In genomic region chr11:293293-293851, GRCh38 we compare ENCODE assay signal across 22 cellular contexts. TPM values are rescaled to one million over a fixed set of nuclear protein-coding genes. Genes with fewer than 3 reads are reported as not detected.
DNase-seq lines count a peak whose midpoint lies in the region; TF ChIP-seq lines count a peak whose summit lies in the region.
"Had no signal": no experiment of that assay in that cellular context is flagged by ENCODE, and none has a peak within 500 bp of the region (broad histone marks: within the 10 kb centered on the region; RNA-seq: fewer than 3 reads in every experiment).

No MANE protein-coding gene starts in this region.

- WGBS in esophagus squamous epithelium, 2 donors = 81 to 100% methylated on average over 1 to 6 of the region's 17 CpGs

- intact Hi-C loops in dendritic cell treated with granulocyte-macrophage colony-stimulating factor and Interleukin-4, amounts not matched to agents 40 ng/mL and 50 ng/mL, for 4 days (cut with micrococcal nuclease) = no loop called here
- intact Hi-C loops in posterior vena cava (cut with DNase I) = no loop called here
- intact Hi-C loops in esophagus squamous epithelium (cut with DNase I) = no loop called here

- H3K9me3 Mint-ChIP-seq in activated T-cell treated with anti-CD3 and anti-CD28 coated beads, Interleukin-2, amount 50 U/mL, for 24 hours = no peaks in the 10 kb centered on the region
- H3K9me3 Mint-ChIP-seq in dendritic cell treated with granulocyte-macrophage colony-stimulating factor and Interleukin-4, amounts not matched to agents 40 ng/mL and 50 ng/mL, for 4 days = no peaks in the 10 kb centered on the region
- H3K9me3 Mint-ChIP-seq: activated CD4-positive, alpha-beta memory T cell treated with anti-CD3 and anti-CD28 coated beads for 36 hours; activated naive CD8-positive, alpha-beta T cell treated with anti-CD3 and anti-CD28 coated beads, Interleukin-2, amount 50 U/mL, for 24 hours had no signal

- no peaks in the 10 kb centered on the region for H3K9me3 ChIP-seq in esophagus squamous epithelium
- H3K9me3 ChIP-seq: body of pancreas, Caco-2, gastrocnemius medialis, HAP-1 had no signal

- peaks cover 0 to 32% (median 0%) of the 10 kb centered on the region in 3 donors for H3K36me3 ChIP-seq in esophagus squamous epithelium
- H3K36me3 ChIP-seq: gastrocnemius medialis had no signal

- DNase-seq in activated T-cell treated with anti-CD3 and anti-CD28 coated beads, Interleukin-2, amount 50 U/mL, for 24 hours = peak; percentile 27
- no peak for DNase-seq in activated T-cell treated with anti-CD3 and anti-CD28 coated beads for 4 hours
- peak; percentile 74 for DNase-seq in posterior vena cava (ENCODE audit: low spot score)
- DNase-seq in NCI-H2029 (lab: John Stamatoyannopoulos, UW) = no peak
- no peak for DNase-seq in esophagus squamous epithelium (lab: John Stamatoyannopoulos, UW)
- DNase-seq: activated CD4-positive, alpha-beta memory T cell treated with anti-CD3 and anti-CD28 coated beads for 36 hours; activated naive CD8-positive, alpha-beta T cell treated with anti-CD3 and anti-CD28 coated beads, Interleukin-2, amount 50 U/mL, for 24 hours; effector memory CD4-positive, alpha-beta T cell; gastrocnemius medialis; hypothalamus; NCI-H1105; NCI-H2081; NCI-H82 had no signal

- peaks cover 13 to 33% (median 13%) of the 10 kb centered on the region in 3 donors for H3K4me1 ChIP-seq in esophagus squamous epithelium
- H3K4me1 ChIP-seq: gastrocnemius medialis had no signal

- no peak overlapping the region for H3K27ac Mint-ChIP-seq in activated T-cell treated with anti-CD3 and anti-CD28 coated beads, Interleukin-2, amount 50 U/mL, for 24 hours
- peak overlapping the region; percentile 26 for H3K27ac Mint-ChIP-seq in dendritic cell treated with granulocyte-macrophage colony-stimulating factor and Interleukin-4, amounts not matched to agents 40 ng/mL and 50 ng/mL, for 4 days
- H3K27ac Mint-ChIP-seq: activated CD4-positive, alpha-beta memory T cell treated with anti-CD3 and anti-CD28 coated beads for 36 hours; activated naive CD8-positive, alpha-beta T cell treated with anti-CD3 and anti-CD28 coated beads, Interleukin-2, amount 50 U/mL, for 24 hours had no signal

- peaks cover 13% of the 10 kb centered on the region for H3K36me3 Mint-ChIP-seq in activated T-cell treated with anti-CD3 and anti-CD28 coated beads, Interleukin-2, amount 50 U/mL, for 24 hours (ENCODE audit: low read depth)
- no peaks in the 10 kb centered on the region for H3K36me3 Mint-ChIP-seq in dendritic cell treated with granulocyte-macrophage colony-stimulating factor and Interleukin-4, amounts not matched to agents 40 ng/mL and 50 ng/mL, for 4 days (ENCODE audit: low read depth)
- H3K36me3 Mint-ChIP-seq: activated CD4-positive, alpha-beta memory T cell treated with anti-CD3 and anti-CD28 coated beads for 36 hours had no signal

- H3K4me3 Mint-ChIP-seq in activated T-cell treated with anti-CD3 and anti-CD28 coated beads, Interleukin-2, amount 50 U/mL, for 24 hours = no peak overlapping the region
- no peak overlapping the region for H3K4me3 Mint-ChIP-seq in dendritic cell treated with granulocyte-macrophage colony-stimulating factor and Interleukin-4, amounts not matched to agents 40 ng/mL and 50 ng/mL, for 4 days
- H3K4me3 Mint-ChIP-seq: activated CD4-positive, alpha-beta memory T cell treated with anti-CD3 and anti-CD28 coated beads for 36 hours; activated naive CD8-positive, alpha-beta T cell treated with anti-CD3 and anti-CD28 coated beads, Interleukin-2, amount 50 U/mL, for 24 hours had no signal

- H3K4me1 Mint-ChIP-seq in activated T-cell treated with anti-CD3 and anti-CD28 coated beads, Interleukin-2, amount 50 U/mL, for 24 hours (ENCODE audit: low read depth) = peaks cover 13% of the 10 kb centered on the region
- peaks cover 29% of the 10 kb centered on the region for H3K4me1 Mint-ChIP-seq in dendritic cell treated with granulocyte-macrophage colony-stimulating factor and Interleukin-4, amounts not matched to agents 40 ng/mL and 50 ng/mL, for 4 days (ENCODE audit: low read depth)

- H3K27ac ChIP-seq in esophagus squamous epithelium = no peak overlapping the region
- H3K27ac ChIP-seq: gastrocnemius medialis had no signal

- peaks cover 0 to 33% (median under 1%) of the 10 kb centered on the region in 4 donors for H3K27me3 ChIP-seq in esophagus squamous epithelium
- H3K27me3 ChIP-seq: body of pancreas had no signal

- TF ChIP-seq POLR2A in esophagus squamous epithelium (IDR thresholded peaks at IDR 0.05) = no peak

- no peak overlapping the region for H3K4me3 ChIP-seq in esophagus squamous epithelium
- H3K4me3 ChIP-seq: body of pancreas, gastrocnemius medialis, HAP-1 had no signal

- no peak for TF ChIP-seq CTCF in esophagus squamous epithelium (IDR thresholded peaks at IDR 0.05)

- no peaks in the 10 kb centered on the region for H3K27me3 Mint-ChIP-seq in activated T-cell treated with anti-CD3 and anti-CD28 coated beads, Interleukin-2, amount 50 U/mL, for 24 hours
- peaks cover 63% of the 10 kb centered on the region for H3K27me3 Mint-ChIP-seq in dendritic cell treated with granulocyte-macrophage colony-stimulating factor and Interleukin-4, amounts not matched to agents 40 ng/mL and 50 ng/mL, for 4 days
- H3K27me3 Mint-ChIP-seq: activated CD4-positive, alpha-beta memory T cell treated with anti-CD3 and anti-CD28 coated beads for 36 hours; activated naive CD8-positive, alpha-beta T cell treated with anti-CD3 and anti-CD28 coated beads, Interleukin-2, amount 50 U/mL, for 24 hours had no signal

RNA-seq across cellular contexts. Expression of gene PGGHG, which starts 4.4 kb away (rescaled TPM):
- total RNA-seq in posterior vena cava (10 to 100 TPM; 18.8 to 20.7 TPM), esophagus squamous epithelium (10 to 100 TPM in 1 of 4 donors, 1 to 10 TPM in 3; 5.3 to 15.3 (median 5.9) TPM)

RNA-seq across cellular contexts. Expression of gene IFITM5, which starts 6.0 kb away (rescaled TPM):
- not detected for total RNA-seq in posterior vena cava
- not detected for total RNA-seq in esophagus squamous epithelium
- total RNA-seq: A673; activated CD4-positive, alpha-beta memory T cell treated with anti-CD3 and anti-CD28 coated beads for 36 hours; body of pancreas; Caco-2; esophagus mucosa; gastrocnemius medialis; lung microvascular endothelial cell; pulmonary artery endothelial cell; ureter had no signal

RNA-seq across cellular contexts. Expression of gene IFITM2, which starts 14.2 kb away (rescaled TPM):
- 100 to 1,000 TPM; 647 to 724 TPM for total RNA-seq in posterior vena cava
- 10 to 100 TPM; 14.4 to 67.5 (median 50.3) TPM for total RNA-seq in esophagus squamous epithelium

RNA-seq across cellular contexts. Expression of gene NLRP6, which starts 15.2 kb away (rescaled TPM):
- total RNA-seq in posterior vena cava (under 1 TPM; 0.38 to 0.42 TPM), esophagus squamous epithelium (1 to 10 TPM in 1 of 4 donors, under 1 TPM in 1, not detected in 2; 0.75 to 1.3 TPM)
- total RNA-seq: A673, Caco-2, lung microvascular endothelial cell, pulmonary artery endothelial cell had no signal

RNA-seq across cellular contexts. Expression of gene IFITM1, which starts 20.5 kb away (rescaled TPM):
- total RNA-seq in posterior vena cava (100 to 1,000 TPM; 205 to 275 TPM), esophagus squamous epithelium (100 to 1,000 TPM in 1 of 4 donors, 10 to 100 TPM in 3; 26.3 to 133 (median 60.0) TPM)

Comparison
In these comparisons a context has a peak if more than half of its experiments do, and no peak if none do; other contexts are left out.
1. DNase-seq: peak in activated T-cell treated with anti-CD3 and anti-CD28 coated beads, Interleukin-2, amount 50 U/mL, for 24 hours (single experiment) and posterior vena cava (single experiment); none in activated T-cell treated with anti-CD3 and anti-CD28 coated beads for 4 hours (single experiment), NCI-H2029 (single experiment) and esophagus squamous epithelium (single experiment).
2. RNA of gene IFITM2, which starts 14.2 kb away (total RNA-seq): 647 to 724 TPM in posterior vena cava; 14.4 to 67.5 TPM in esophagus squamous epithelium; every median in the first group is over 4 times any median in the second.